In genomic region chr13:28991764-28992163, GRCh38 we compare ENCODE assay signal across 18 cellular contexts.
A peak's percentile ranks its signal among the peaks of the same experiment; 100 is the strongest.
DNase-seq lines count a peak whose midpoint lies in the region; ATAC-seq, FAIRE-seq and TF ChIP-seq lines count a peak whose summit lies in the region.
"Had no signal": no experiment of that assay in that cellular context is flagged by ENCODE, and none has a peak within 500 bp of the region (broad histone marks: within the 10 kb centered on the region; RNA-seq: fewer than 3 reads in every experiment).

No MANE protein-coding gene starts in this region.

- TF ChIP-seq POLR2A in heart left ventricle (IDR thresholded peaks at IDR 0.05): no peak

- no peaks in the 10 kb centered on the region for H3K79me1 ChIP-seq in H9 (ENCODE audit: insufficient read depth, low read depth, low read length, poor library complexity, severe bottlenecking)

- H4K5ac ChIP-seq in H9 (ENCODE audit: insufficient read length, low read depth, low read length): no peak overlapping the region

- peaks cover 0 to 3% (median 3%) of the 10 kb centered on the region in 3 experiments; a peak in 2 of 7 replicates for H3K36me3 Mint-ChIP-seq in H9 (ENCODE audit: insufficient read depth in 1 of 3, low read depth in 3 of 3)
- H3K36me3 Mint-ChIP-seq: CD4-positive, CD25-positive, alpha-beta regulatory T cell had no signal

- H4K20me1 ChIP-seq in H9 (ENCODE audit: control insufficient read depth, insufficient read depth, insufficient read length): no peaks in the 10 kb centered on the region

- no peak overlapping the region for H3K56ac ChIP-seq in H9 (ENCODE audit: insufficient read length, low read depth, low read length)

- H3K9me3 ChIP-seq in heart left ventricle (no peaks in the 10 kb centered on the region), left ventricle myocardium inferior (replicated peaks) (peaks cover 4% of the 10 kb centered on the region), small intestine (ENCODE audit: control insufficient read depth, low read depth) (no peaks in the 10 kb centered on the region), H9 (ENCODE audit: control insufficient read depth, low read depth, low read length) (no peaks in the 10 kb centered on the region)

- no peak overlapping the region for H3K4me3 Mint-ChIP-seq in H9
- H3K4me3 Mint-ChIP-seq: CD4-positive, CD25-positive, alpha-beta regulatory T cell had no signal

- H3K23ac ChIP-seq in H9 (ENCODE audit: insufficient read length, low read depth, low read length): no peak overlapping the region

- no peak overlapping the region for H2BK120ac ChIP-seq in H9 (ENCODE audit: low read depth, low read length, poor library complexity, severe bottlenecking)

- no peak overlapping the region for H4K8ac ChIP-seq in H9 (replicated peaks; ENCODE audit: insufficient read length, low read depth, low read length)

- TF ChIP-seq CTCF in heart left ventricle (IDR thresholded peaks at IDR 0.05) (no peak), left ventricle myocardium inferior (IDR thresholded peaks at IDR 0.05; ENCODE audit: borderline replicate concordance) (no peak), GM12865 (IDR thresholded peaks at IDR 0.05; ENCODE audit: insufficient read depth, low read depth, low read length, missing control alignments) (no peak), H9 (conservative IDR thresholded peaks at IDR 0.05) (no peak)

- no peak overlapping the region for H2BK15ac ChIP-seq in H9 (ENCODE audit: low read depth, low read length)

- no peak overlapping the region for H4K91ac ChIP-seq in H9 (ENCODE audit: insufficient read length, low read depth, low read length)

- no peak overlapping the region for H2AK5ac ChIP-seq in H9 (ENCODE audit: insufficient read length, low read length)

- peaks cover 4 to 9% of the 10 kb centered on the region in 2 experiments for H3K9me3 Mint-ChIP-seq in H9

- H2BK5ac ChIP-seq in H9 (ENCODE audit: insufficient read length, low read length): no peak overlapping the region

- H3K27me3 ChIP-seq in heart left ventricle (no peaks in the 10 kb centered on the region), left ventricle myocardium inferior (ENCODE audit: low read depth) (no peaks in the 10 kb centered on the region), small intestine (ENCODE audit: control insufficient read depth in 2 of 2, insufficient read depth in 2 of 2, low read length in 2 of 2) (no peaks in the 10 kb centered on the region), H9 (ENCODE audit: insufficient read depth, low read length) (no peaks in the 10 kb centered on the region)

- no peaks in the 10 kb centered on the region for H3K4me1 Mint-ChIP-seq in H9
- H3K4me1 Mint-ChIP-seq: CD4-positive, CD25-positive, alpha-beta regulatory T cell had no signal

- H3K4me1 ChIP-seq in heart left ventricle (peaks cover 0 to 5% (median 0%) of the 10 kb centered on the region in 12 donors), left ventricle myocardium inferior (peaks cover 6% of the 10 kb centered on the region), small intestine (ENCODE audit: control insufficient read depth in 2 of 2, insufficient read depth in 1 of 2, low read depth in 1 of 2, low read length in 1 of 2) (no peaks in the 10 kb centered on the region), H9 (ENCODE audit: insufficient read depth, low read length) (no peaks in the 10 kb centered on the region)

- no peak overlapping the region for H2BK12ac ChIP-seq in H9 (ENCODE audit: insufficient read length, low read depth, low read length)

- H3K14ac ChIP-seq in H9 (ENCODE audit: insufficient read depth, low read length): no peak overlapping the region

- no peaks in the 10 kb centered on the region for H3K23me2 ChIP-seq in H9 (ENCODE audit: insufficient read length, low read depth, low read length, poor library complexity, severe bottlenecking)

- intact Hi-C loops in heart left ventricle (cut with DNase I) (no loop called here), left ventricle myocardium inferior (cut with micrococcal nuclease) (no loop called here), left ventricle myocardium superior (cut with micrococcal nuclease) (no loop called here)

- H3T11ph ChIP-seq in H9 (ENCODE audit: low read length): no peak overlapping the region

- ATAC-seq in heart left ventricle (peak; percentile 47 to 71 (median 61)), left ventricle myocardium superior (peak; percentile 88), HG02798 (IDR thresholded peaks at IDR 0.05; ENCODE audit: poor library complexity, unreplicated experiment) (no peak), GM19467 (IDR thresholded peaks at IDR 0.05; ENCODE audit: unreplicated experiment) (no peak)
- ATAC-seq: HCT116 had no signal

- no peak overlapping the region for H3K18ac ChIP-seq in H9 (ENCODE audit: insufficient read length, low read depth, low read length)

- H3K27ac ChIP-seq in heart left ventricle (no peak overlapping the region), left ventricle myocardium inferior (replicated peaks) (no peak overlapping the region), small intestine (ENCODE audit: low read depth in 1 of 2, low read length in 1 of 2) (no peak overlapping the region), H9 (ENCODE audit: insufficient read length, low read depth, low read length) (no peak overlapping the region)
- H3K27ac ChIP-seq: HL-60 had no signal

- no peak overlapping the region for H2AFZ ChIP-seq in H9 (ENCODE audit: low read length)

- no peak for FAIRE-seq in small intestine (lab: Jason Lieb, UNC)
- FAIRE-seq: G401.6, GM12892, GM19239 had no signal

- H3K4me2 ChIP-seq in H9 (ENCODE audit: insufficient read depth, insufficient read length, low read length): no peak overlapping the region

- no peak overlapping the region for H2BK20ac ChIP-seq in H9 (ENCODE audit: low read depth, low read length, poor library complexity, severe bottlenecking)

- H3K4me3 ChIP-seq in heart left ventricle (no peak overlapping the region), left ventricle myocardium inferior (no peak overlapping the region), GM12865 (ENCODE audit: low read depth, low read length) (no peak overlapping the region), small intestine (ENCODE audit: low read depth in 1 of 2, low read length in 2 of 2) (no peak overlapping the region)

- no peak overlapping the region for H3K9ac ChIP-seq in H9 (ENCODE audit: extremely low read depth, insufficient read length, low read length)

- peak in 2 of 5 donors; percentile 32 to 37 for DNase-seq in heart left ventricle
- no peak for DNase-seq in left ventricle myocardium inferior
- peak; percentile 6 for DNase-seq in GM12865 (ENCODE audit: low read depth)
- peak; percentile 45 for DNase-seq in left ventricle myocardium superior
- DNase-seq in small intestine: peak; percentile 11
- no peak for DNase-seq in H9
- DNase-seq: CD4-positive, CD25-positive, alpha-beta regulatory T cell; DMS79; EL; IMR-90; KBM-7 had no signal

- H3K79me2 ChIP-seq in H9 (ENCODE audit: insufficient read depth, low read length): no peaks in the 10 kb centered on the region

- H3K27ac Mint-ChIP-seq in H9: no peak overlapping the region
- H3K27ac Mint-ChIP-seq: CD4-positive, CD25-positive, alpha-beta regulatory T cell had no signal

- H3K4ac ChIP-seq in H9 (ENCODE audit: low read depth, low read length): no peak overlapping the region

- peaks cover 4% of the 10 kb centered on the region; the same call in 1 of the 2 replicates for H3K27me3 Mint-ChIP-seq in H9 (ENCODE audit: low read depth)
- H3K27me3 Mint-ChIP-seq: CD4-positive, CD25-positive, alpha-beta regulatory T cell had no signal

- no peaks in the 10 kb centered on the region for H3K36me3 ChIP-seq in heart left ventricle
- no peaks in the 10 kb centered on the region for H3K36me3 ChIP-seq in left ventricle myocardium inferior
- H3K36me3 ChIP-seq in small intestine (ENCODE audit: control insufficient read depth in 2 of 2, insufficient read depth in 2 of 2, low read length in 2 of 2): no peaks in the 10 kb centered on the region

Comparison
In these comparisons a context has a peak if more than half of its experiments do, and no peak if none do; other contexts are left out.
1. DNase-seq: peak in GM12865 (single experiment), left ventricle myocardium superior (single experiment) and small intestine (single experiment); none in left ventricle myocardium inferior (single experiment) and H9 (single experiment).
2. ATAC-seq: peak in heart left ventricle (4 of 4) and left ventricle myocardium superior (single experiment); none in HG02798 (single experiment) and GM19467 (single experiment).